ENCODE assay signal across 5 cellular contexts in genomic region chr5:80301342-80301741, GRCh38. TPM values are rescaled to one million over a fixed set of nuclear protein-coding genes. Genes with fewer than 3 reads are reported as not detected.
"Had no signal": no experiment of that assay in that cellular context is flagged by ENCODE, and none has a peak within 500 bp of the region (broad histone marks: within the 10 kb centered on the region; RNA-seq: fewer than 3 reads in every experiment).

No MANE protein-coding gene starts in this region.

RNA-seq across cellular contexts. Expression of gene SPZ1, which starts 18.5 kb away (rescaled TPM):
- total RNA-seq: HepG2, HT-29, HT1080, IMR-90, K562 had no signal
